8 cellular contexts compared by ENCODE assay signal in the genomic region with DNA sequence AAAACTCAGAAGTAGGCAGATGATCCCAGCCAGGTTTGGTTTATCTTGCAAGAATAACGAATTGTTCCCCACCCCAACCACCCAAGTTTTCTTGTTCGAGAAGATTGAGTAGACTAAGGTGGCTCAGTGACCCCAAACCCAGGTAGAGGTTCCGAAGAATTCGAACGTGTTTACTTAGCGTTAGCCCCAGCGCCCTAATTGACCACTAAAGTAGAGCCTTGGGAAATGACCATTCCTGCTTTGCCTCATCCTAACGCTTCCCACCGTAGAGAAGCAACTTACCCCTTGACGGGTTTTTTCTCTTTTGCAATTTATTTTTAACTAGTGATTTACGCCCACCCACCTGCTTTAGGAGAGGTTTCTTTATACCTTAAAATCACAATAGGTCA. TPM values are rescaled to one million over a fixed set of nuclear protein-coding genes. Genes with fewer than 3 reads are reported as not detected.
DNase-seq lines count a peak whose midpoint lies in the region; ATAC-seq and TF ChIP-seq lines count a peak whose summit lies in the region.

No MANE protein-coding gene starts in this region.

- WGBS in esophagus squamous epithelium, 2 donors, result 1% methylated on average over 11 of the region's 11 CpGs

- H3K4me3 ChIP-seq in RWPE2 (ENCODE audit: severe bottlenecking), result peak overlapping the region; percentile 66
- H3K4me3 ChIP-seq in esophagus squamous epithelium, result peak overlapping the region; percentile 53 to 97 (median 79)

- H3K36me3 ChIP-seq in RWPE2 (ENCODE audit: low read depth), result peaks cover 3% of the 10 kb centered on the region; the same call in 1 of the 2 replicates
- peaks cover 0 to 21% (median 0%) of the 10 kb centered on the region in 3 donors for H3K36me3 ChIP-seq in esophagus squamous epithelium

- ATAC-seq in GM21447 (IDR thresholded peaks at IDR 0.05; ENCODE audit: unreplicated experiment) (peak; percentile 6), RWPE2 (ENCODE audit: low read depth) (no peak), omental fat pad (ENCODE audit: low FRiP score) (peak; percentile 28), GM18858 (IDR thresholded peaks at IDR 0.05; ENCODE audit: unreplicated experiment) (no peak)

- H3K4me1 ChIP-seq in RWPE2 (ENCODE audit: insufficient read depth, poor library complexity, severe bottlenecking), result peaks cover 16% of the 10 kb centered on the region
- peaks cover 5 to 41% (median 23%) of the 10 kb centered on the region in 3 donors for H3K4me1 ChIP-seq in esophagus squamous epithelium

- H3K27ac ChIP-seq in RWPE2 (ENCODE audit: poor library complexity, severe bottlenecking) (peak overlapping the region; percentile 60), esophagus squamous epithelium (peak overlapping the region; percentile 89 to 98 (median 94))

- TF ChIP-seq POLR2A in esophagus squamous epithelium (IDR thresholded peaks at IDR 0.05), result no peak

- H3K27me3 ChIP-seq in RWPE2 (ENCODE audit: insufficient read depth, poor library complexity, severe bottlenecking), result no peaks in the 10 kb centered on the region
- H3K27me3 ChIP-seq in esophagus squamous epithelium, result peaks cover 0 to 20% (median 0%) of the 10 kb centered on the region in 4 donors

- intact Hi-C loops in esophagus squamous epithelium (cut with DNase I), result loop anchor here (10.0 kb wide), 2 partner anchors 220 to 340 kb away; partner anchors contain the start of gene NVL

- no peak for TF ChIP-seq CTCF in RWPE2 (IDR thresholded peaks at IDR 0.05; ENCODE audit: poor library complexity, severe bottlenecking)
- no peak for TF ChIP-seq CTCF in esophagus squamous epithelium (IDR thresholded peaks at IDR 0.05)
- no peak for TF ChIP-seq CTCF in omental fat pad (IDR thresholded peaks at IDR 0.05)

- H3K9me3 ChIP-seq in RWPE2 (ENCODE audit: severe bottlenecking) (no peaks in the 10 kb centered on the region), esophagus squamous epithelium (no peaks in the 10 kb centered on the region)

- no peak for DNase-seq in RWPE2 (ENCODE audit: low spot score)
- DNase-seq in esophagus squamous epithelium (lab: John Stamatoyannopoulos, UW), result no peak
- no peak for DNase-seq in omental fat pad (ENCODE audit: low spot score)
- no peak for DNase-seq in NCI-H510A (lab: John Stamatoyannopoulos, UW)
- DNase-seq in NCI-H2227 (lab: John Stamatoyannopoulos, UW; ENCODE audit: unreplicated experiment), result no peak
- DNase-seq in NOMO-1 treated with DMSO at 0.1 percent for 48 hours (lab: John Stamatoyannopoulos, UW; ENCODE audit: unreplicated experiment), result no peak

RNA-seq across cellular contexts. Expression of gene FBXO28, which starts 0.9 kb away (rescaled TPM):
- total RNA-seq in esophagus squamous epithelium, result 10 to 100 TPM; 25.2 to 34.3 (median 31.5) TPM
- 10 to 100 TPM; 24.9 to 32.7 (median 27.6) TPM for total RNA-seq in omental fat pad

Comparison
In these comparisons a context has a peak if more than half of its experiments do, and no peak if none do; other contexts are left out.
1. ATAC-seq: peak in GM21447 (single experiment) and omental fat pad (single experiment); none in RWPE2 (single experiment) and GM18858 (single experiment).